18 cellular contexts compared by ENCODE assay signal in the genomic region with DNA sequence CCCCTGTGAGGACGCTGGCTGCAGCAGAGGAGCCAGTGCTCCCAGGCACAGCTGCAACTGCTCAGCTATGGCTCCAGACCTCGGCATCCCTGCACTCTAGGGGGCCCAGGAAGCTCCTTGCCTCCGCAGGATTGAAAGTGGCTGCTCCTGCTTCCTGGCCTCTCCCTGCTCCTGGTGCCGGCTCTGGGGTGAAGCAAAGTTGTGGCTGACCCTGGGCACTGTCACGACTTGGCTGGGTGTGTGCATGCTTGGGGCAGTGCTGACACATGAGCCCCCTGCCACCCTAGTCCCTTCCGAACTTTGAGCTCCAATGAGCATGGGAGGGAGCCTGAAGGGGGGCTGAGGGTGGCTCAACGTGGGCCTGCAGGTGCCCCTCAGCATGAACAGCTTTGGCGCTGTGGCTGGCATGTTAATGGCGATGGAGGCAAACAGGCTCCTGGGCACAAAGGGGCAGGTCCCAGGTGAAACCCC.
"Had no signal": no experiment of that assay in that cellular context is flagged by ENCODE, and none has a peak within 500 bp of the region (broad histone marks: within the 10 kb centered on the region; RNA-seq: fewer than 3 reads in every experiment).

No MANE protein-coding gene starts in this region.

- H3K27me3 Mint-ChIP-seq: activated B cell treated with CpG ODN at 0.5 μM for 24 hours; activated CD8-positive, alpha-beta T cell treated with anti-CD3 and anti-CD28 coated beads for 36 hours; activated naive CD8-positive, alpha-beta T cell treated with anti-CD3 and anti-CD28 coated beads, Interleukin-2, amount 50 U/mL, for 24 hours; dendritic cell treated with granulocyte-macrophage colony-stimulating factor and Interleukin-4, amounts not matched to agents 40 ng/mL and 50 ng/mL, for 4 days; progenitor cell of endocrine pancreas; stimulated activated naive CD8-positive, alpha-beta T cell treated with anti-CD3 and anti-CD28 coated beads, Interleukin-15, amount 100 ng/mL, for 72 hours had no signal

- H3K9me3 Mint-ChIP-seq: activated B cell treated with CpG ODN at 0.5 μM for 24 hours; activated CD8-positive, alpha-beta T cell treated with anti-CD3 and anti-CD28 coated beads for 36 hours; activated naive CD8-positive, alpha-beta T cell treated with anti-CD3 and anti-CD28 coated beads, Interleukin-2, amount 50 U/mL, for 24 hours; activated T-helper 17 cell treated with anti-CD3 and anti-CD28 coated beads, Interleukin-2, amount 50 U/mL, for 72 hours; nephron progenitor cell; stimulated activated naive CD8-positive, alpha-beta T cell treated with anti-CD3 and anti-CD28 coated beads, Interleukin-15, amount 100 ng/mL, for 72 hours had no signal

- H3K4me1 Mint-ChIP-seq: activated B cell treated with CpG ODN at 0.5 μM for 24 hours; activated naive CD8-positive, alpha-beta T cell treated with anti-CD3 and anti-CD28 coated beads, Interleukin-2, amount 50 U/mL, for 24 hours; activated T-helper 17 cell treated with anti-CD3 and anti-CD28 coated beads, Interleukin-2, amount 50 U/mL, for 72 hours; nephron progenitor cell; stimulated activated naive CD8-positive, alpha-beta T cell treated with anti-CD3 and anti-CD28 coated beads, Interleukin-15, amount 100 ng/mL, for 72 hours had no signal

- H3K27ac ChIP-seq: esophagus squamous epithelium, heart right ventricle had no signal

- ATAC-seq: activated CD8-positive, alpha-beta T cell treated with anti-CD3 and anti-CD28 coated beads for 36 hours; activated naive CD8-positive, alpha-beta T cell treated with anti-CD3 and anti-CD28 coated beads, Interleukin-2, amount 50 U/mL, for 24 hours; activated T-helper 17 cell treated with anti-CD3 and anti-CD28 coated beads, Interleukin-2, amount 50 U/mL, for 72 hours; heart right ventricle; left colon; stimulated activated naive CD8-positive, alpha-beta T cell treated with anti-CD3 and anti-CD28 coated beads, Interleukin-15, amount 100 ng/mL, for 72 hours had no signal

- H3K9me3 ChIP-seq: esophagus squamous epithelium had no signal

- H3K27me3 ChIP-seq: esophagus squamous epithelium, heart right ventricle had no signal

- H3K4me3 ChIP-seq: esophagus squamous epithelium, heart right ventricle had no signal

- H3K36me3 ChIP-seq: esophagus squamous epithelium, heart right ventricle had no signal

- H3K4me3 Mint-ChIP-seq: activated B cell treated with CpG ODN at 0.5 μM for 24 hours; activated CD8-positive, alpha-beta T cell treated with anti-CD3 and anti-CD28 coated beads for 36 hours; activated naive CD8-positive, alpha-beta T cell treated with anti-CD3 and anti-CD28 coated beads, Interleukin-2, amount 50 U/mL, for 24 hours; activated T-helper 17 cell treated with anti-CD3 and anti-CD28 coated beads, Interleukin-2, amount 50 U/mL, for 72 hours; dendritic cell treated with granulocyte-macrophage colony-stimulating factor and Interleukin-4, amounts not matched to agents 40 ng/mL and 50 ng/mL, for 4 days; nephron progenitor cell; stimulated activated naive CD8-positive, alpha-beta T cell treated with anti-CD3 and anti-CD28 coated beads, Interleukin-15, amount 100 ng/mL, for 72 hours had no signal

- H3K27ac Mint-ChIP-seq: activated B cell treated with CpG ODN at 0.5 μM for 24 hours; activated CD8-positive, alpha-beta T cell treated with anti-CD3 and anti-CD28 coated beads for 36 hours; activated naive CD8-positive, alpha-beta T cell treated with anti-CD3 and anti-CD28 coated beads, Interleukin-2, amount 50 U/mL, for 24 hours; activated T-helper 17 cell treated with anti-CD3 and anti-CD28 coated beads, Interleukin-2, amount 50 U/mL, for 72 hours; dendritic cell treated with granulocyte-macrophage colony-stimulating factor and Interleukin-4, amounts not matched to agents 40 ng/mL and 50 ng/mL, for 4 days; nephron progenitor cell; progenitor cell of endocrine pancreas; stimulated activated naive CD8-positive, alpha-beta T cell treated with anti-CD3 and anti-CD28 coated beads, Interleukin-15, amount 100 ng/mL, for 72 hours had no signal

- H3K4me1 ChIP-seq: esophagus squamous epithelium, heart right ventricle had no signal

- DNase-seq: activated B cell treated with CpG ODN at 0.5 μM for 24 hours; activated CD4-positive, alpha-beta T cell treated with anti-CD3 and anti-CD28 coated beads for 4 hours; activated CD8-positive, alpha-beta T cell treated with anti-CD3 and anti-CD28 coated beads for 36 hours; activated naive CD4-positive, alpha-beta T cell treated with Interleukin-2 at 50 U/mL for 16 hours; activated naive CD8-positive, alpha-beta T cell treated with anti-CD3 and anti-CD28 coated beads, Interleukin-2, amount 50 U/mL, for 24 hours; activated T-cell treated with anti-CD3 and anti-CD28 coated beads, Interleukin-2, amount 50 U/mL, for 1 hour; cerebellar nuclear complex; effector memory CD4-positive, alpha-beta T cell; esophagus squamous epithelium; heart right ventricle; left colon; nephron progenitor cell; stimulated activated naive CD8-positive, alpha-beta T cell treated with anti-CD3 and anti-CD28 coated beads, Interleukin-15, amount 100 ng/mL, for 72 hours; T-helper 2 cell; trophoblast cell had no signal
